ENCODE assay signal across 8 cellular contexts in genomic region chrX:49162620-49163019, GRCh38. TPM values are rescaled to one million over a fixed set of nuclear protein-coding genes. Genes with fewer than 3 reads are reported as not detected.
DNase-seq lines count a peak whose midpoint lies in the region; ATAC-seq, FAIRE-seq and TF ChIP-seq lines count a peak whose summit lies in the region.

MAGIX (plus strand) TSS chrX:49162758; CDS start chrX:49162890, 132 bp downstream.

- no peak for TF ChIP-seq EP300 in sigmoid colon (IDR thresholded peaks at IDR 0.05)

- H3K27me3 Mint-ChIP-seq in glutamatergic neuron (ENCODE audit: unreplicated experiment): peaks cover 9% of the 10 kb centered on the region

- H3K9me3 ChIP-seq in WERI-Rb-1 (ENCODE audit: severe bottlenecking): no peaks in the 10 kb centered on the region
- no peaks in the 10 kb centered on the region for H3K9me3 ChIP-seq in sigmoid colon

- H3K27ac Mint-ChIP-seq in glutamatergic neuron (ENCODE audit: unreplicated experiment): no peak within 1 kb of the TSS

- intact Hi-C loops in sigmoid colon (cut with DNase I): loop anchor here (10.0 kb wide), 1 partner anchor 118 kb away; the partner anchor contains the start of gene TFE3

- WGBS in sigmoid colon, 2 donors: 62 to 77% methylated on average over 28 of the region's 28 CpGs

- H3K4me1 Mint-ChIP-seq in glutamatergic neuron (ENCODE audit: low read depth, unreplicated experiment): peaks cover 5% of the 10 kb centered on the region

- no peak for TF ChIP-seq POLR2A in sigmoid colon (IDR thresholded peaks at IDR 0.05)

- H3K27ac ChIP-seq in WERI-Rb-1: no peak within 1 kb of the TSS; the same call in 1 of the 2 replicates
- peak within 1 kb of the TSS; percentile 89 to 92 (median 91) for H3K27ac ChIP-seq in sigmoid colon
- H3K27ac ChIP-seq in foreskin keratinocyte: no peak within 1 kb of the TSS

- H3K27me3 ChIP-seq in WERI-Rb-1 (ENCODE audit: insufficient read depth, low read depth, severe bottlenecking) (peaks cover 5% of the 10 kb centered on the region), sigmoid colon (no peaks in the 10 kb centered on the region), foreskin keratinocyte (no peaks in the 10 kb centered on the region)

- H3K4me1 ChIP-seq in sigmoid colon (peaks cover 0 to 13% (median 6%) of the 10 kb centered on the region in 4 donors), foreskin keratinocyte (no peaks in the 10 kb centered on the region)

- FAIRE-seq in GM19239 (lab: Jason Lieb, UNC): no peak

- DNase-seq in GM12865 (ENCODE audit: low read depth) (no peak), WERI-Rb-1 (no peak), glutamatergic neuron (no peak), sigmoid colon (no peak), foreskin keratinocyte (no peak), GM19239 (ENCODE audit: insufficient read length, low spot score) (no peak), NCI-H526 (lab: John Stamatoyannopoulos, UW) (no peak), MV-4-11 (lab: John Stamatoyannopoulos, UW) (no peak)

- H3K36me3 ChIP-seq in WERI-Rb-1 (no peaks in the 10 kb centered on the region), sigmoid colon (no peaks in the 10 kb centered on the region)

- H3K4me3 ChIP-seq in GM12865 (ENCODE audit: low read depth, low read length): peak within 1 kb of the TSS; percentile 46
- H3K4me3 ChIP-seq in WERI-Rb-1 (ENCODE audit: low read depth, low read length): peak within 1 kb of the TSS; percentile 36
- H3K4me3 ChIP-seq in sigmoid colon: peak within 1 kb of the TSS; percentile 14 to 45 (median 40)

- no peak for TF ChIP-seq CTCF in GM12865 (IDR thresholded peaks at IDR 0.05; ENCODE audit: insufficient read depth, low read depth, low read length, missing control alignments)
- TF ChIP-seq CTCF in WERI-Rb-1 (IDR thresholded peaks at IDR 0.05; ENCODE audit: low read depth, low read length): no peak
- no peak for TF ChIP-seq CTCF in glutamatergic neuron (IDR thresholded peaks at IDR 0.05; ENCODE audit: partially characterized antibody, unreplicated experiment)
- no peak for TF ChIP-seq CTCF in sigmoid colon (IDR thresholded peaks at IDR 0.05)
- no peak for TF ChIP-seq CTCF in foreskin keratinocyte (conservative IDR thresholded peaks at IDR 0.05)

- H3K4me3 Mint-ChIP-seq in glutamatergic neuron (ENCODE audit: unreplicated experiment): peak within 1 kb of the TSS; percentile 64

- ATAC-seq in foreskin keratinocyte: no peak

- H3K9me3 Mint-ChIP-seq in glutamatergic neuron (ENCODE audit: unreplicated experiment): no peaks in the 10 kb centered on the region

- no peaks in the 10 kb centered on the region for H3K36me3 Mint-ChIP-seq in glutamatergic neuron (ENCODE audit: unreplicated experiment)

RNA-seq across cellular contexts. Expression of gene MAGIX, which starts in this region (rescaled TPM):
- 2.7 TPM for total RNA-seq in glutamatergic neuron (ENCODE audit: unreplicated experiment)
- total RNA-seq in sigmoid colon: 1 to 10 TPM; 1.4 to 3.1 (median 1.8) TPM
- 10 to 100 TPM in 2 of 3 donors, 1 to 10 TPM in 1; 7.7 to 24.0 (median 13.6) TPM for polyA plus RNA-seq in sigmoid colon
- total RNA-seq in foreskin keratinocyte: 1.6 and 2.0 TPM in 2 replicates
- 2.0 and 2.6 TPM in 2 replicates for polyA plus RNA-seq in foreskin keratinocyte

Comparison
In these comparisons a context has a peak if more than half of its experiments do, and no peak if none do; other contexts are left out.
1. H3K27ac ChIP-seq: peak in sigmoid colon (4 of 4); none in WERI-Rb-1 (single experiment) and foreskin keratinocyte (single experiment).
2. Peak in every context shown above with its lines, with median percentiles within 50 percentile points of each other: H3K4me3 ChIP-seq.